ENCODE assay signal across 9 cellular contexts in genomic region chr17:13601317-13601775, GRCh38. TPM values are rescaled to one million over a fixed set of nuclear protein-coding genes. Genes with fewer than 3 reads are reported as not detected.
DNase-seq lines count a peak whose midpoint lies in the region; ATAC-seq, FAIRE-seq and TF ChIP-seq lines count a peak whose summit lies in the region.
"Had no signal": no experiment of that assay in that cellular context is flagged by ENCODE, and none has a peak within 500 bp of the region (broad histone marks: within the 10 kb centered on the region; RNA-seq: fewer than 3 reads in every experiment).

No MANE protein-coding gene starts in this region.

- no peaks in the 10 kb centered on the region for H3K9me3 ChIP-seq in psoas muscle
- H3K9me3 ChIP-seq in Karpas-422 (ENCODE audit: low read length), result no peaks in the 10 kb centered on the region

- H2AFZ ChIP-seq in Karpas-422 (ENCODE audit: low read length), result no peak overlapping the region

- H3K36me3 Mint-ChIP-seq in activated CD4-positive, alpha-beta memory T cell treated with anti-CD3 and anti-CD28 coated beads, Interleukin-2, amount 10 ng/mL, durations not matched to agents 7 days and 5 days (ENCODE audit: low read depth), result no peaks in the 10 kb centered on the region

- H3K79me2 ChIP-seq in Karpas-422 (ENCODE audit: low read length), result no peaks in the 10 kb centered on the region

- H3K4me1 ChIP-seq in psoas muscle (no peaks in the 10 kb centered on the region), Karpas-422 (ENCODE audit: low read length) (no peaks in the 10 kb centered on the region)

- WGBS in psoas muscle, 3 donors, result 0 to 1% (median 0%) methylated on average over 48 of the region's 48 CpGs

- no peaks in the 10 kb centered on the region for H3K9me2 ChIP-seq in Karpas-422 (replicated peaks; ENCODE audit: insufficient read depth, low read length)

- peak; percentile 10 for DNase-seq in GM12892 (ENCODE audit: insufficient read length)
- no peak for DNase-seq in activated CD4-positive, alpha-beta memory T cell treated with anti-CD3 and anti-CD28 coated beads, Interleukin-2, amount 10 ng/mL, durations not matched to agents 7 days and 5 days
- no peak for DNase-seq in left cardiac atrium
- no peak for DNase-seq in psoas muscle
- DNase-seq in NCI-H774 (lab: John Stamatoyannopoulos, UW), result no peak
- DNase-seq in NCI-H1048 (lab: John Stamatoyannopoulos, UW), result no peak
- no peak for DNase-seq in Karpas-422
- no peak for DNase-seq in activated CD4-positive, CD25-positive, alpha-beta regulatory T cell (lab: John Stamatoyannopoulos, UW)

- H3K36me3 ChIP-seq in psoas muscle (ENCODE audit: insufficient read depth in 1 of 2, low read depth in 1 of 2) (no peaks in the 10 kb centered on the region), Karpas-422 (ENCODE audit: insufficient read depth, low read length) (no peaks in the 10 kb centered on the region)

- H4K20me1 ChIP-seq in Karpas-422 (ENCODE audit: insufficient read depth, low read depth, low read length), result no peaks in the 10 kb centered on the region

- H3K4me3 ChIP-seq in psoas muscle, result peak overlapping the region; percentile 59
- no peak overlapping the region for H3K4me3 ChIP-seq in Karpas-422 (ENCODE audit: low read length)

- TF ChIP-seq CTCF in psoas muscle (IDR thresholded peaks at IDR 0.05), result no peak

- POLR2A ChIA-PET in activated CD4-positive, alpha-beta memory T cell treated with anti-CD3 and anti-CD28 coated beads, Interleukin-2, amount 10 ng/mL, durations not matched to agents 7 days and 5 days (lab: Charles Lee), result no interaction called here

- H3K27me3 ChIP-seq in psoas muscle (ENCODE audit: insufficient read depth in 3 of 3, low read length in 2 of 3), result peaks cover 0 to 70% (median 13%) of the 10 kb centered on the region in 3 donors
- H3K27me3 ChIP-seq in Karpas-422 (ENCODE audit: low read length), result 0 out of 2 replicates have a peak, but pooled peaks cover 3% of the 10 kb centered on the region

- H3K27ac ChIP-seq in psoas muscle (no peak overlapping the region), Karpas-422 (ENCODE audit: low read length) (no peak overlapping the region)

- no peak for FAIRE-seq in GM12892 (lab: Jason Lieb, UNC)
- FAIRE-seq: endometrium had no signal

- intact Hi-C loops in left cardiac atrium (cut with DNase I), result no loop called here
- intact Hi-C loops in psoas muscle (cut with DNase I), result no loop called here

- peaks cover 63% of the 10 kb centered on the region for H3K27me3 Mint-ChIP-seq in activated CD4-positive, alpha-beta memory T cell treated with anti-CD3 and anti-CD28 coated beads, Interleukin-2, amount 10 ng/mL, durations not matched to agents 7 days and 5 days

- no peak overlapping the region for H3K27ac Mint-ChIP-seq in activated CD4-positive, alpha-beta memory T cell treated with anti-CD3 and anti-CD28 coated beads, Interleukin-2, amount 10 ng/mL, durations not matched to agents 7 days and 5 days

- no peak overlapping the region for H3K9ac ChIP-seq in Karpas-422 (ENCODE audit: low read length)

- ATAC-seq in left cardiac atrium (peak; percentile 47 to 56), psoas muscle (peak in 2 of 4 donors; percentile 24 to 46)

- CTCF ChIA-PET in activated CD4-positive, alpha-beta memory T cell treated with anti-CD3 and anti-CD28 coated beads, Interleukin-2, amount 10 ng/mL, durations not matched to agents 7 days and 5 days (lab: Charles Lee), result no interaction called here

- H3K4me3 Mint-ChIP-seq in activated CD4-positive, alpha-beta memory T cell treated with anti-CD3 and anti-CD28 coated beads, Interleukin-2, amount 10 ng/mL, durations not matched to agents 7 days and 5 days, result peak overlapping the region; percentile 29

- no peak overlapping the region for H3K4me2 ChIP-seq in Karpas-422 (ENCODE audit: low read depth, low read length, poor library complexity, severe bottlenecking)

- H3K4me1 Mint-ChIP-seq in activated CD4-positive, alpha-beta memory T cell treated with anti-CD3 and anti-CD28 coated beads, Interleukin-2, amount 10 ng/mL, durations not matched to agents 7 days and 5 days, result peaks cover 12% of the 10 kb centered on the region

- no peaks in the 10 kb centered on the region for H3K9me3 Mint-ChIP-seq in activated CD4-positive, alpha-beta memory T cell treated with anti-CD3 and anti-CD28 coated beads, Interleukin-2, amount 10 ng/mL, durations not matched to agents 7 days and 5 days

- no peak for TF ChIP-seq POLR2A in GM12892 (IDR thresholded peaks at IDR 0.05; ENCODE audit: low read depth, low read length)

RNA-seq across cellular contexts. Expression of gene HS3ST3A1, which starts 0.4 kb away (rescaled TPM):
- not detected for polyA plus RNA-seq in GM12892 (2012; ENCODE audit: missing spikeins)
- total RNA-seq in activated CD4-positive, alpha-beta memory T cell treated with anti-CD3 and anti-CD28 coated beads, Interleukin-2, amount 10 ng/mL, durations not matched to agents 7 days and 5 days, result 1 to 10 TPM; 2.5 to 2.8 TPM
- total RNA-seq in left cardiac atrium (under 1 TPM; 0.16 to 0.27 TPM), psoas muscle (under 1 TPM in 3 of 4 donors, not detected in 1; 0.13 to 0.58 (median 0.22) TPM)
- under 1 TPM in 2 of 3 donors, not detected in 1; 0.44 to 0.64 TPM for polyA plus RNA-seq in psoas muscle
- total RNA-seq in Karpas-422 (2014; rRNA removed; shearing (Covaris generic); ENCODE audit: low replicate concordance), result not detected in 2 replicates
